ENCODE assay signal across 35 cellular contexts in genomic region chr1:176944606-176945005, GRCh38.
"Had no signal": no experiment of that assay in that cellular context is flagged by ENCODE, and none has a peak within 500 bp of the region (broad histone marks: within the 10 kb centered on the region; RNA-seq: fewer than 3 reads in every experiment).

No MANE protein-coding gene starts in this region.

- H3K36me3 ChIP-seq: adrenal gland, brain microvascular endothelial cell, breast epithelium had no signal

- H3K27ac Mint-ChIP-seq: activated B cell treated with CpG ODN at 0.5 μM for 24 hours; activated CD4-positive, alpha-beta memory T cell treated with anti-CD3 and anti-CD28 coated beads for 36 hours; activated CD4-positive, alpha-beta T cell treated with anti-CD3 and anti-CD28 coated beads, Interleukin-2, amount 10 ng/mL, durations not matched to agents 24 days and 14 days; activated CD8-positive, alpha-beta T cell treated with anti-CD3 and anti-CD28 coated beads for 36 hours; activated naive CD4-positive, alpha-beta T cell treated with anti-CD3 and anti-CD28 coated beads for 36 hours; activated naive CD4-positive, alpha-beta T cell treated with anti-CD3 and anti-CD28 coated beads, Interleukin-2, amount 50 U/mL, for 72 hours; activated naive CD8-positive, alpha-beta T cell treated with anti-CD3 and anti-CD28 coated beads for 36 hours; activated T-cell treated with anti-CD3 and anti-CD28 coated beads, Interleukin-2, amount 50 U/mL, for 72 hours; activated T-helper 1 cell treated with anti-CD3 and anti-CD28 coated beads, Interleukin-12 subunit alpha, Interleukin-12 subunit beta, Interleukin-2, Interleukin-4 antibody, amounts not matched to agents 30 ng/mL and 10 ng/mL and 1 ng/mL, durations not matched to agents 14 hours and 24 hours and 36 hours; activated T-helper 17 cell treated with anti-CD3 and anti-CD28 coated beads, Interleukin-2, amount 50 U/mL, for 72 hours; T-helper 1 cell treated with Interleukin-12 subunit alpha and Interleukin-12 subunit beta and Interleukin-4 antibody, amounts not matched to agents 30 μg/mL and 1 μg/mL, for 36 hours; T-helper 2 cell treated with Interferon-gamma antibody and Interleukin-4, amounts not matched to agents 5 μg/mL and 100 μg/mL, for 36 hours had no signal

- H3K27ac ChIP-seq: adrenal gland, body of pancreas, brain microvascular endothelial cell, breast epithelium, VCaP had no signal

- H3K36me3 Mint-ChIP-seq: activated CD4-positive, alpha-beta memory T cell treated with anti-CD3 and anti-CD28 coated beads for 36 hours; activated naive CD8-positive, alpha-beta T cell treated with anti-CD3 and anti-CD28 coated beads for 36 hours had no signal

- H3K4me3 ChIP-seq: adrenal gland, body of pancreas, breast epithelium had no signal

- H3K9me3 ChIP-seq: adrenal gland, body of pancreas, breast epithelium had no signal

- H3K4me1 ChIP-seq: adrenal gland, body of pancreas, breast epithelium had no signal

- H3K4me1 Mint-ChIP-seq: activated B cell treated with CpG ODN at 0.5 μM for 24 hours; activated CD4-positive, alpha-beta T cell treated with anti-CD3 and anti-CD28 coated beads, Interleukin-2, amount 10 ng/mL, durations not matched to agents 24 days and 14 days; activated naive CD8-positive, alpha-beta T cell treated with anti-CD3 and anti-CD28 coated beads for 36 hours; activated T-helper 17 cell treated with anti-CD3 and anti-CD28 coated beads, Interleukin-2, amount 50 U/mL, for 72 hours had no signal

- H3K27me3 ChIP-seq: adrenal gland, body of pancreas, brain microvascular endothelial cell, breast epithelium had no signal

- H3K9me3 Mint-ChIP-seq: activated B cell treated with CpG ODN at 0.5 μM for 24 hours; activated CD4-positive, alpha-beta T cell treated with anti-CD3 and anti-CD28 coated beads, Interleukin-2, amount 10 ng/mL, durations not matched to agents 24 days and 14 days; activated T-helper 1 cell treated with anti-CD3 and anti-CD28 coated beads, Interleukin-12 subunit alpha, Interleukin-12 subunit beta, Interleukin-2, Interleukin-4 antibody, amounts not matched to agents 30 ng/mL and 10 ng/mL and 1 ng/mL, durations not matched to agents 14 hours and 24 hours and 36 hours had no signal

- H3K27me3 Mint-ChIP-seq: activated CD4-positive, alpha-beta T cell treated with anti-CD3 and anti-CD28 coated beads, Interleukin-2, amount 10 ng/mL, durations not matched to agents 24 days and 14 days; activated T-helper 17 cell treated with anti-CD3 and anti-CD28 coated beads, Interleukin-2, amount 50 U/mL, for 72 hours had no signal

- H3K4me3 Mint-ChIP-seq: activated B cell treated with CpG ODN at 0.5 μM for 24 hours; activated CD4-positive, alpha-beta memory T cell treated with anti-CD3 and anti-CD28 coated beads for 36 hours; activated CD4-positive, alpha-beta T cell treated with anti-CD3 and anti-CD28 coated beads, Interleukin-2, amount 10 ng/mL, durations not matched to agents 24 days and 14 days; activated CD8-positive, alpha-beta T cell treated with anti-CD3 and anti-CD28 coated beads for 36 hours; activated naive CD4-positive, alpha-beta T cell treated with anti-CD3 and anti-CD28 coated beads for 36 hours; activated naive CD8-positive, alpha-beta T cell treated with anti-CD3 and anti-CD28 coated beads for 36 hours; activated T-cell treated with anti-CD3 and anti-CD28 coated beads, Interleukin-2, amount 50 U/mL, for 4 hours; activated T-cell treated with anti-CD3 and anti-CD28 coated beads, Interleukin-2, amount 50 U/mL, for 72 hours; activated T-helper 1 cell treated with anti-CD3 and anti-CD28 coated beads, Interleukin-12 subunit alpha, Interleukin-12 subunit beta, Interleukin-2, Interleukin-4 antibody, amounts not matched to agents 30 ng/mL and 10 ng/mL and 1 ng/mL, durations not matched to agents 14 hours and 24 hours and 36 hours; activated T-helper 17 cell treated with anti-CD3 and anti-CD28 coated beads, Interleukin-2, amount 50 U/mL, for 72 hours; T-helper 1 cell treated with Interleukin-12 subunit alpha and Interleukin-12 subunit beta and Interleukin-4 antibody, amounts not matched to agents 30 μg/mL and 1 μg/mL, for 36 hours; T-helper 2 cell treated with Interferon-gamma antibody and Interleukin-4, amounts not matched to agents 5 μg/mL and 100 μg/mL, for 36 hours had no signal

- DNase-seq: activated B cell treated with CpG ODN at 0.5 μM for 24 hours; activated CD4-positive, alpha-beta memory T cell treated with anti-CD3 and anti-CD28 coated beads for 36 hours; activated CD4-positive, alpha-beta T cell treated with anti-CD3 and anti-CD28 coated beads for 4 hours; activated CD4-positive, alpha-beta T cell treated with anti-CD3 and anti-CD28 coated beads, Interleukin-2, amount 10 ng/mL, durations not matched to agents 24 days and 14 days; activated CD4-positive, alpha-beta T cell treated with anti-CD3 and anti-CD28 coated beads, Interleukin-2, amount 50 U/mL, for 1 hour; activated CD4-positive, alpha-beta T cell treated with anti-CD3 and anti-CD28 coated beads, Interleukin-2, amount 50 U/mL, for 4 hours; activated CD4-positive, CD25-positive, alpha-beta regulatory T cell treated with anti-CD3 and anti-CD28 coated beads, Interleukin-2, amount 50 U/mL, for 72 hours; activated CD8-positive, alpha-beta memory T cell treated with anti-CD3 and anti-CD28 coated beads, Interleukin-2, amount 50 U/mL, for 4 hours; activated CD8-positive, alpha-beta T cell treated with anti-CD3 and anti-CD28 coated beads for 36 hours; activated effector memory CD4-positive, alpha-beta T cell treated with anti-CD3 and anti-CD28 coated beads, Interleukin-2, amount 50 U/mL, for 16 hours; activated gamma-delta T cell treated with Interleukin-2 at 50 U/mL for 16 hours; activated naive CD4-positive, alpha-beta T cell; activated naive CD4-positive, alpha-beta T cell treated with anti-CD3 and anti-CD28 coated beads for 36 hours; activated naive CD4-positive, alpha-beta T cell treated with anti-CD3 and anti-CD28 coated beads, Interleukin-2, amount 50 U/mL, for 16 hours; activated naive CD8-positive, alpha-beta T cell treated with anti-CD3 and anti-CD28 coated beads for 36 hours; activated T-cell treated with anti-CD3 and anti-CD28 coated beads for 4 hours; activated T-cell treated with anti-CD3 and anti-CD28 coated beads, Interleukin-2, amount 50 U/mL, for 1 hour; activated T-cell treated with anti-CD3 and anti-CD28 coated beads, Interleukin-2, amount 50 U/mL, for 4 hours; activated T-cell treated with anti-CD3 and anti-CD28 coated beads, Interleukin-2, amount 50 U/mL, for 72 hours; adrenal gland; amniotic stem cell; aorta; body of pancreas; brain microvascular endothelial cell; central memory CD4-positive, alpha-beta T cell; T-helper 1 cell; T-helper 2 cell; T-helper 9 cell had no signal
